ENCODE assay signal across 26 cellular contexts in genomic region chr2:119755906-119756305, GRCh38.
"Had no signal": no experiment of that assay in that cellular context is flagged by ENCODE, and none has a peak within 500 bp of the region (broad histone marks: within the 10 kb centered on the region; RNA-seq: fewer than 3 reads in every experiment).

No MANE protein-coding gene starts in this region.

- DNase-seq: activated B cell treated with CpG ODN at 0.5 μM for 24 hours; activated CD4-positive, alpha-beta T cell treated with anti-CD3 and anti-CD28 coated beads for 1 hour; activated CD4-positive, alpha-beta T cell treated with anti-CD3 and anti-CD28 coated beads, Interleukin-2, amount 10 ng/mL, durations not matched to agents 24 days and 14 days; activated CD4-positive, alpha-beta T cell treated with anti-CD3 and anti-CD28 coated beads, Interleukin-2, amount 50 U/mL, for 48 hours; activated CD8-positive, alpha-beta memory T cell treated with anti-CD3 and anti-CD28 coated beads, Interleukin-2, amount 10 ng/mL, durations not matched to agents 7 days and 5 days; activated gamma-delta T cell treated with Interleukin-2 at 50 U/mL for 16 hours; activated naive CD4-positive, alpha-beta T cell treated with anti-CD3 and anti-CD28 coated beads, Interleukin-2, amount 10 ng/mL, durations not matched to agents 7 days and 5 days; activated naive CD8-positive, alpha-beta T cell treated with anti-CD3 and anti-CD28 coated beads for 36 hours; activated T-cell treated with anti-CD3 and anti-CD28 coated beads, Interleukin-2, amount 50 U/mL, for 48 hours; IMR-90; KG1; MG63; MV-4-11; NCI-H1092 treated with DMSO at 0.1 percent for 48 hours; NCI-H1417 treated with DMSO at 0.1 percent for 48 hours; NCI-H1694; NCI-H2029; NCI-H2107; NCI-H2171 treated with DMSO at 0.1 percent for 48 hours; NCI-H226; NCI-H526; NCI-H82; PC-3; SHP77 treated with DMSO at 0.1 percent for 48 hours; T-helper 17 cell; T-helper 9 cell had no signal

- H3K9me3 ChIP-seq: MG63 had no signal

- H3K27me3 ChIP-seq: MG63 had no signal

- H3K36me3 ChIP-seq: MG63 had no signal

- H3K4me3 ChIP-seq: MG63 had no signal
